In the genomic region with DNA sequence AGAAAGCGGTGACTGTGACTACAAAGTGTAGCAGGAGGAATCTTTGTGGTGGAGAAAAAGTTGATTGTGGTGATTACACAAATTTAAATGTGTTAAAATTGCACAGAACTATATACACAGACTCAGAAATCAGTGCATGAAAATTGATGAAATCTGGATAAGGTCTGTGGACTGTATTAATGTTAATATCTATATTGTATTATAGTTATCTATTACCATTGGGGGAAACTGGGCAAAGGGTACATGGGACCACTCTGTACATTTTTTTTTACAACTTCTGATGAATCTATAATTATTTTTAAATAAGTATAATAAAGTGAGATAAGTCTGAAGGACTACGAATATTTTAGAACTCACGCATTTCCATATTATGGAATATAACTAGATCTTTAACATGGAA, we compare ENCODE assay signal across 25 cellular contexts. TPM values are rescaled to one million over a fixed set of nuclear protein-coding genes. Genes with fewer than 3 reads are reported as not detected.
DNase-seq lines count a peak whose midpoint lies in the region; ATAC-seq, FAIRE-seq and TF ChIP-seq lines count a peak whose summit lies in the region.
"Had no signal": no experiment of that assay in that cellular context is flagged by ENCODE, and none has a peak within 500 bp of the region (broad histone marks: within the 10 kb centered on the region; RNA-seq: fewer than 3 reads in every experiment).

No MANE protein-coding gene starts in this region.

- H3K4me3 ChIP-seq in A549 = no peak overlapping the region
- H3K4me3 ChIP-seq: BLaER1 treated with 17β-estradiol and CSF1 and Interleukin-3, amounts not matched to agents 10 nM and 100 nM; GM12878 had no signal

- TF ChIP-seq POLR2A in A549 (IDR thresholded peaks at IDR 0.05; ENCODE audit: low read length) = no peak

- H3K4me1 ChIP-seq in A549 = peaks cover 8% of the 10 kb centered on the region

- CTCF ChIA-PET in A549 (lab: Yijun Ruan, JAX) = no interaction called here
- CTCF ChIA-PET in CD4-positive, alpha-beta T cell (lab: Charles Lee) = no interaction called here

- no peak overlapping the region for H3K4me2 ChIP-seq in A549
- H3K4me2 ChIP-seq: BLaER1 treated with 17β-estradiol and CSF1 and Interleukin-3, amounts not matched to agents 10 nM and 100 nM had no signal

- H3K27me3 ChIP-seq in CD4-positive, alpha-beta T cell (ENCODE audit: control insufficient read depth, insufficient read depth, low read length) = peaks cover 12% of the 10 kb centered on the region
- H3K27me3 ChIP-seq: BLaER1 treated with 17β-estradiol and CSF1 and Interleukin-3, amounts not matched to agents 10 nM and 100 nM had no signal

- WGBS in A549 (ENCODE audit: missing lambda C conversion rate) = 89% methylated on average over 3 of the region's 3 CpGs

- no peak for TF ChIP-seq RAD21 in A549 (conservative IDR thresholded peaks at IDR 0.05 in 1 of 2, IDR thresholded peaks at IDR 0.05 in 1 of 2)

- H3K4me3 Mint-ChIP-seq in CD4-positive, alpha-beta T cell = peak overlapping the region; percentile 23
- H3K4me3 Mint-ChIP-seq in nephron = peak overlapping the region in 2 of 3 experiments; percentile 28 to 35

- H3K4me1 Mint-ChIP-seq in CD4-positive, alpha-beta T cell (ENCODE audit: low read depth) = peaks cover 11% of the 10 kb centered on the region
- peaks cover 4% of the 10 kb centered on the region for H3K4me1 Mint-ChIP-seq in nephron

- H3K27ac Mint-ChIP-seq in CD4-positive, alpha-beta T cell = no peak overlapping the region
- H3K27ac Mint-ChIP-seq in nephron = no peak overlapping the region
- H3K27ac Mint-ChIP-seq: CD4-positive, alpha-beta memory T cell; CD8-positive, alpha-beta memory T cell had no signal

- no peaks in the 10 kb centered on the region for H3K36me3 Mint-ChIP-seq in CD4-positive, alpha-beta T cell (ENCODE audit: low read depth)
- H3K36me3 Mint-ChIP-seq in nephron (ENCODE audit: low read depth) = no peaks in the 10 kb centered on the region
- H3K36me3 Mint-ChIP-seq: CD4-positive, alpha-beta memory T cell; CD8-positive, alpha-beta memory T cell had no signal

- TF ChIP-seq CTCF in A549 (IDR thresholded peaks at IDR 0.05) = no peak
- TF ChIP-seq CTCF in CD4-positive, alpha-beta T cell (IDR thresholded peaks at IDR 0.05) = no peak
- no peak for TF ChIP-seq CTCF in nephron (IDR thresholded peaks at IDR 0.05; ENCODE audit: unreplicated experiment in 3 of 3)

- no peaks in the 10 kb centered on the region for H3K9me3 ChIP-seq in A549
- H3K9me3 ChIP-seq in CD4-positive, alpha-beta T cell (ENCODE audit: control insufficient read depth, low read length) = no peaks in the 10 kb centered on the region

- H3K27ac ChIP-seq in A549 = no peak overlapping the region
- no peak overlapping the region for H3K27ac ChIP-seq in CD4-positive, alpha-beta T cell (ENCODE audit: low read depth, low read length)
- H3K27ac ChIP-seq: 22Rv1; BLaER1 treated with 17β-estradiol and CSF1 and Interleukin-3, amounts not matched to agents 10 nM and 100 nM; C4-2B had no signal

- DNase-seq in A549 (ENCODE audit: low read depth in 1 of 2, low spot score in 1 of 2) = no peak
- DNase-seq in CD4-positive, alpha-beta T cell = no peak
- DNase-seq in ecto neural progenitor cell (ENCODE audit: low spot score) = no peak
- no peak for DNase-seq in NCI-H82 treated with DMSO at 0.1 percent for 48 hours (lab: John Stamatoyannopoulos, UW; ENCODE audit: unreplicated experiment)
- DNase-seq in posterior cingulate gyrus = no peak
- DNase-seq: ACHN; CD4-positive, alpha-beta memory T cell; CD8-positive, alpha-beta memory T cell; COR-L47; DMS 273 treated with DMSO at 0.1 percent for 48 hours; DMS153; DMS53; DMS79; DND-41; EL; GDM1 had no signal

- FAIRE-seq in A549 (lab: Jason Lieb, UNC) = peak; percentile 23
- peak; percentile 53 for FAIRE-seq in colon (lab: Jason Lieb, UNC)
- FAIRE-seq: GM12878, GM12892, GM19239 had no signal

- TF ChIP-seq EP300 in A549 (IDR thresholded peaks at IDR 0.05) = no peak

- H3K9me3 Mint-ChIP-seq in CD4-positive, alpha-beta T cell = no peaks in the 10 kb centered on the region
- H3K9me3 Mint-ChIP-seq in nephron = peaks cover 12% of the 10 kb centered on the region
- H3K9me3 Mint-ChIP-seq: CD4-positive, alpha-beta memory T cell had no signal

- intact Hi-C loops in CD4-positive, alpha-beta T cell (cut with DNase I, micrococcal nuclease) = loop anchor here (5.0 to 10.0 kb wide), 2 partner anchors 153 to 614 kb away; partner anchors contain the start of gene SLC9A7 (in 1 of the 2)
- intact Hi-C loops in posterior cingulate gyrus (cut with DNase I) = loop anchor here (10.0 kb wide), 1 partner anchor 84 kb away; no protein-coding TSS in a partner anchor

- peaks cover 16% of the 10 kb centered on the region for H3K27me3 Mint-ChIP-seq in CD4-positive, alpha-beta T cell
- peaks cover 13% of the 10 kb centered on the region for H3K27me3 Mint-ChIP-seq in nephron (ENCODE audit: low read depth)

- POLR2A ChIA-PET in A549 (lab: Yijun Ruan, JAX) = no interaction called here
- POLR2A ChIA-PET in CD4-positive, alpha-beta T cell (lab: Charles Lee) = no interaction called here

- ATAC-seq in A549 = no peak
- ATAC-seq in CD4-positive, alpha-beta T cell (ENCODE audit: poor library complexity) = no peak
- ATAC-seq in SK-N-SH treated with all-trans-retinoic acid at 6 μM for 48 hours = no peak
- ATAC-seq: GM12878 had no signal

TF ChIP-seq in A549, 52 proteins besides CTCF, POLR2A, EP300 and RAD21:
- no peak for TF ChIP-seq FOSB (CRISPR knock-in tag; IDR thresholded peaks at IDR 0.05)

TF ChIP-seq in SK-N-SH treated with all-trans-retinoic acid at 6 μM for 48 hours, 23 proteins besides CTCF, POLR2A, EP300 and RAD21 (continues in another document):
- no peak for TF ChIP-seq ARNTL (CRISPR knock-in tag; IDR thresholded peaks at IDR 0.05; ENCODE audit: borderline replicate concordance, low read depth)
- TF ChIP-seq SNAI2 (CRISPR knock-in tag; IDR thresholded peaks at IDR 0.05) = no peak
- no peak for TF ChIP-seq TOX (CRISPR knock-in tag; IDR thresholded peaks at IDR 0.05; ENCODE audit: borderline replicate concordance)
- TF ChIP-seq ZFP3 (CRISPR knock-in tag; IDR thresholded peaks at IDR 0.05) = no peak
- TF ChIP-seq GLIS3 (CRISPR knock-in tag; IDR thresholded peaks at IDR 0.05) = no peak
- TF ChIP-seq ISL1 (CRISPR knock-in tag; IDR thresholded peaks at IDR 0.05) = no peak
- TF ChIP-seq RARB (CRISPR knock-in tag; IDR thresholded peaks at IDR 0.05) = no peak
- no peak for TF ChIP-seq PATZ1 (CRISPR knock-in tag; IDR thresholded peaks at IDR 0.05; ENCODE audit: borderline replicate concordance)
- no peak for TF ChIP-seq TSHZ2 (CRISPR knock-in tag; IDR thresholded peaks at IDR 0.05)
- TF ChIP-seq CREB5 (CRISPR knock-in tag; IDR thresholded peaks at IDR 0.05; ENCODE audit: low read depth) = no peak
- TF ChIP-seq ZC3H10 (CRISPR knock-in tag; IDR thresholded peaks at IDR 0.05) = no peak

RNA-seq across cellular contexts. Expression of gene JADE3, which starts 1.8 kb away (rescaled TPM):
- polyA plus RNA-seq in A549 (2011; rRNA removed) (19.8 and 28.8 TPM in 2 replicates), A549 (2017; fragmentation: RNase III; extraction: RNeasy Plus Mini Kit Qiagen cat#74134 plus additional on column Dnase treatment) (10.4 to 10.6 TPM (median 10.5 TPM) in 3 replicates)
- polyA plus RNA-seq in A549 (2012; cell fraction: cytosol; rRNA removed) = 3.8 and 4.2 TPM in 2 replicates
- polyA plus RNA-seq in A549 (2012; cell fraction: nucleus; rRNA removed) = 2.4 and 4.3 TPM in 2 replicates
- 14.1 and 18.6 TPM in 2 replicates for polyA minus RNA-seq in A549 (2011; rRNA and poly(A)+ RNA removed)
- under 1 TPM; 0.05 to 0.20 TPM for total RNA-seq in CD4-positive, alpha-beta T cell
- polyA plus RNA-seq: CD8-positive, alpha-beta memory T cell had no signal
